Comparison of ENCODE assay signal across 1 cellular context in genomic region chr11:134561348-134561720, GRCh38.
TF ChIP-seq lines count a peak whose summit lies in the region.

No MANE protein-coding gene starts in this region.

TF ChIP-seq in WTC11, 78 proteins besides CTCF, POLR2A, EP300 and RAD21 (continued from another document):
- TF ChIP-seq ZNF532 (CRISPR knock-in tag; IDR thresholded peaks at IDR 0.05; ENCODE audit: borderline replicate concordance), result no peak
- no peak for TF ChIP-seq USF2 (CRISPR knock-in tag; IDR thresholded peaks at IDR 0.05)
- TF ChIP-seq E2F1 (CRISPR knock-in tag; IDR thresholded peaks at IDR 0.05), result no peak
- TF ChIP-seq, protein P1, sequence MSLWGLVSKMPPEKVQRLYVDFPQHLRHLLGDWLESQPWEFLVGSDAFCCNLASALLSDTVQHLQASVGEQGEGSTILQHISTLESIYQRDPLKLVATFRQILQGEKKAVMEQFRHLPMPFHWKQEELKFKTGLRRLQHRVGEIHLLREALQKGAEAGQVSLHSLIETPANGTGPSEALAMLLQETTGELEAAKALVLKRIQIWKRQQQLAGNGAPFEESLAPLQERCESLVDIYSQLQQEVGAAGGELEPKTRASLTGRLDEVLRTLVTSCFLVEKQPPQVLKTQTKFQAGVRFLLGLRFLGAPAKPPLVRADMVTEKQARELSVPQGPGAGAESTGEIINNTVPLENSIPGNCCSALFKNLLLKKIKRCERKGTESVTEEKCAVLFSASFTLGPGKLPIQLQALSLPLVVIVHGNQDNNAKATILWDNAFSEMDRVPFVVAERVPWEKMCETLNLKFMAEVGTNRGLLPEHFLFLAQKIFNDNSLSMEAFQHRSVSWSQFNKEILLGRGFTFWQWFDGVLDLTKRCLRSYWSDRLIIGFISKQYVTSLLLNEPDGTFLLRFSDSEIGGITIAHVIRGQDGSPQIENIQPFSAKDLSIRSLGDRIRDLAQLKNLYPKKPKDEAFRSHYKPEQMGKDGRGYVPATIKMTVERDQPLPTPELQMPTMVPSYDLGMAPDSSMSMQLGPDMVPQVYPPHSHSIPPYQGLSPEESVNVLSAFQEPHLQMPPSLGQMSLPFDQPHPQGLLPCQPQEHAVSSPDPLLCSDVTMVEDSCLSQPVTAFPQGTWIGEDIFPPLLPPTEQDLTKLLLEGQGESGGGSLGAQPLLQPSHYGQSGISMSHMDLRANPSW (CRISPR knock-in tag; conservative IDR thresholded peaks at IDR 0.05; ENCODE audit: low read depth), result no peak
- no peak for TF ChIP-seq ETV6 (CRISPR knock-in tag; IDR thresholded peaks at IDR 0.05)
- no peak for TF ChIP-seq RELA (CRISPR knock-in tag; IDR thresholded peaks at IDR 0.05; ENCODE audit: borderline replicate concordance)
- no peak for TF ChIP-seq CBFB (CRISPR knock-in tag; IDR thresholded peaks at IDR 0.05; ENCODE audit: low read depth)
- no peak for TF ChIP-seq OVOL2 (CRISPR knock-in tag; IDR thresholded peaks at IDR 0.05; ENCODE audit: borderline replicate concordance)
- TF ChIP-seq, protein P2, sequence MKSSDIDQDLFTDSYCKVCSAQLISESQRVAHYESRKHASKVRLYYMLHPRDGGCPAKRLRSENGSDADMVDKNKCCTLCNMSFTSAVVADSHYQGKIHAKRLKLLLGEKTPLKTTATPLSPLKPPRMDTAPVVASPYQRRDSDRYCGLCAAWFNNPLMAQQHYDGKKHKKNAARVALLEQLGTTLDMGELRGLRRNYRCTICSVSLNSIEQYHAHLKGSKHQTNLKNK (CRISPR knock-in tag; IDR thresholded peaks at IDR 0.05), result no peak
- no peak for TF ChIP-seq ZNF423 (CRISPR knock-in tag; IDR thresholded peaks at IDR 0.05)
- no peak for TF ChIP-seq TEAD1 (CRISPR knock-in tag; IDR thresholded peaks at IDR 0.05)
- no peak for TF ChIP-seq GABPB1 (CRISPR knock-in tag; IDR thresholded peaks at IDR 0.05)
TF ChIP-seq in WTC11: peak in this region for 0.
